ENCODE assay signal across 23 cellular contexts in the genomic region with DNA sequence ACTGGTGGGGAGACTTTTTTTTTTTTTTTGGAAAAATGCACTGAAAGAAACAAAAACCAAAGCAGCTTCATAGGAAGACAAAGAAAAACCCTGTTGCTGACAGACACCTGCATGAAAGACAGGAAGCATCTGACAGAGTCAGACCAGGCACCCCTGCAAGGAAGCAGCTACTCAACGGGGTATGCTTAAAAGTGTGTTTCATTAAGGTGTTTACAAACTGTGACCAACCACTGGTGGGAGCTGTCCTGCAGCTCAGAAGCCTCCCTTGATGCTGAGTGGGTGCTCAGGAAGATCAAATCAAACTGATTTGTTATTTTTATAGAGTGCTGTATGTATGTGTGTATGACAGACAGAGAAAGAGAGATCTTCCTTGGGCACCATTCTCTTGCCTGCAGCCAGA. TPM values are rescaled to one million over a fixed set of nuclear protein-coding genes. Genes with fewer than 3 reads are reported as not detected.
DNase-seq lines count a peak whose midpoint lies in the region; ATAC-seq and TF ChIP-seq lines count a peak whose summit lies in the region.
"Had no signal": no experiment of that assay in that cellular context is flagged by ENCODE, and none has a peak within 500 bp of the region (broad histone marks: within the 10 kb centered on the region; RNA-seq: fewer than 3 reads in every experiment).

No MANE protein-coding gene starts in this region.

- no peaks in the 10 kb centered on the region for H3K9me2 ChIP-seq in OCI-LY7 (ENCODE audit: insufficient read depth, low read length)

- BruUV-seq in OCI-LY7 (replicated peaks; lab: Mats Ljungman, UMichigan), result no TSS peak

- H3K36me3 ChIP-seq in DND-41 (ENCODE audit: insufficient read depth, low read length) (no peaks in the 10 kb centered on the region), OCI-LY7 (ENCODE audit: insufficient read depth, low read length) (no peaks in the 10 kb centered on the region)

- POLR2A ChIA-PET in OCI-LY7 (lab: Charles Lee), result interaction anchor here (0.6 to 0.7 kb wide), 3 partner anchors 18 to 490 kb away, joined by 3 to 4 read pairs (median 4); no protein-coding TSS in a partner anchor

- intact Hi-C loops in OCI-LY7 (cut with micrococcal nuclease; ENCODE audit: unreplicated experiment), result no loop called here

- TF ChIP-seq CTCF in DND-41 (IDR thresholded peaks at IDR 0.05; ENCODE audit: borderline replicate concordance, extremely low read depth, low read length, poor library complexity, severe bottlenecking) (peak; percentile 74), OCI-LY7 (conservative IDR thresholded peaks at IDR 0.05; ENCODE audit: low read length) (peak; percentile 51)

- H3K9me3 ChIP-seq in DND-41 (ENCODE audit: insufficient read depth, low read length, severe bottlenecking), result no peaks in the 10 kb centered on the region
- no peaks in the 10 kb centered on the region for H3K9me3 ChIP-seq in OCI-LY7 (ENCODE audit: low read length)

- CTCF ChIA-PET in OCI-LY7 (lab: Charles Lee; ENCODE audit: unreplicated experiment), result no interaction called here

- no peaks in the 10 kb centered on the region for H3K27me3 ChIP-seq in DND-41 (ENCODE audit: insufficient read depth, low read length, poor library complexity)

- DNase-seq in DND-41 (peak; percentile 72), HT-29 (ENCODE audit: low spot score) (peak; percentile 5), OCI-LY7 (ENCODE audit: low spot score) (peak; percentile 63), iPS-NIHi7 (ENCODE audit: extremely low spot score) (peak; percentile 19), cerebellum (ENCODE audit: low spot score) (no peak), dermis blood vessel endothelial cell (no peak), COLO668 (lab: John Stamatoyannopoulos, UW; ENCODE audit: unreplicated experiment) (no peak)
- DNase-seq: activated CD4-positive, alpha-beta T cell treated with anti-CD3 and anti-CD28 coated beads for 36 hours; activated CD8-positive, alpha-beta memory T cell treated with anti-CD3 and anti-CD28 coated beads, Interleukin-2, amount 10 ng/mL, durations not matched to agents 7 days and 5 days; dorsolateral prefrontal cortex; erythroblast; foreskin melanocyte; MV-4-11; NCI-H1930; NCI-H510A treated with DMSO at 0.1 percent for 48 hours; stimulated activated CD4-positive, alpha-beta T cell treated with anti-CD3 and anti-CD28 coated beads, Interleukin-4, amount 100 ng/mL, for 1 hour; stimulated activated naive CD8-positive, alpha-beta T cell treated with anti-CD3 and anti-CD28 coated beads, Interleukin-15, amount 100 ng/mL, for 72 hours; trophoblast cell had no signal

- H2AFZ ChIP-seq in DND-41 (ENCODE audit: low read depth, low read length) (peak overlapping the region; percentile 58), OCI-LY7 (ENCODE audit: low read length) (peak overlapping the region; percentile 23; the same call in 1 of the 2 replicates)

- peak overlapping the region; percentile 80 for H3K27ac ChIP-seq in DND-41 (ENCODE audit: low read length)
- H3K27ac ChIP-seq in OCI-LY7 (ENCODE audit: low read depth, low read length, poor library complexity, severe bottlenecking), result no peak overlapping the region

- H3K4me1 ChIP-seq in DND-41 (ENCODE audit: insufficient read depth, low read length) (peaks cover 29% of the 10 kb centered on the region), OCI-LY7 (ENCODE audit: insufficient read depth, low read length, poor library complexity, severe bottlenecking) (no peaks in the 10 kb centered on the region)

- H3K79me2 ChIP-seq in DND-41 (ENCODE audit: insufficient read depth, low read length), result no peaks in the 10 kb centered on the region
- H3K79me2 ChIP-seq in OCI-LY7 (ENCODE audit: insufficient read depth, low read depth, low read length), result no peaks in the 10 kb centered on the region

- H4K20me1 ChIP-seq in DND-41 (ENCODE audit: insufficient read depth, low read length), result no peaks in the 10 kb centered on the region
- H4K20me1 ChIP-seq in OCI-LY7 (ENCODE audit: insufficient read depth, low read length), result no peaks in the 10 kb centered on the region

- H3K4me3 ChIP-seq in DND-41 (ENCODE audit: low read depth in 1 of 2, low read length in 2 of 2) (no peak overlapping the region), OCI-LY7 (ENCODE audit: low read depth, low read length, poor library complexity, severe bottlenecking) (no peak overlapping the region)
- H3K4me3 ChIP-seq: dorsolateral prefrontal cortex, smooth muscle cell had no signal

- ATAC-seq in DND-41 (ENCODE audit: insufficient read depth, low read depth) (peak; percentile 96), HG03135 (IDR thresholded peaks at IDR 0.05; ENCODE audit: unreplicated experiment) (no peak)
- ATAC-seq: activated CD4-positive, alpha-beta T cell treated with anti-CD3 and anti-CD28 coated beads for 36 hours; activated CD8-positive, alpha-beta memory T cell treated with anti-CD3 and anti-CD28 coated beads, Interleukin-2, amount 10 ng/mL, durations not matched to agents 7 days and 5 days; left lobe of liver; stimulated activated naive CD8-positive, alpha-beta T cell treated with anti-CD3 and anti-CD28 coated beads, Interleukin-15, amount 100 ng/mL, for 72 hours had no signal

- peak overlapping the region; percentile 42 for H3K9ac ChIP-seq in DND-41 (ENCODE audit: low read depth, low read length)

- peak overlapping the region; percentile 43 for H3K4me2 ChIP-seq in DND-41 (ENCODE audit: insufficient read depth, low read length)
- H3K4me2 ChIP-seq in OCI-LY7 (ENCODE audit: low read length), result no peak overlapping the region
- H3K4me2 ChIP-seq: smooth muscle cell had no signal

RNA-seq across cellular contexts. Expression of gene AGBL1, which starts 34.7 kb away (rescaled TPM):
- not detected in 2 replicates for total RNA-seq in HT-29 (2014; rRNA removed; shearing (Covaris generic))
- not detected in 2 replicates for total RNA-seq in OCI-LY7 (2014; rRNA removed; shearing (Covaris generic))
- total RNA-seq in OCI-LY7 (2022), result not detected in 2 replicates
- 0.91 TPM for total RNA-seq in cerebellum
- total RNA-seq in dermis blood vessel endothelial cell, result not detected in 2 replicates
- total RNA-seq: activated CD8-positive, alpha-beta memory T cell treated with anti-CD3 and anti-CD28 coated beads, Interleukin-2, amount 10 ng/mL, durations not matched to agents 7 days and 5 days; bronchial epithelial cell; H4; left lobe of liver; smooth muscle cell had no signal

Comparison
In these comparisons a context has a peak if more than half of its experiments do, and no peak if none do; other contexts are left out.
1. DNase-seq: peak in DND-41 (single experiment), HT-29 (single experiment), OCI-LY7 (single experiment) and iPS-NIHi7 (single experiment); none in cerebellum (single experiment), dermis blood vessel endothelial cell (single experiment) and COLO668 (single experiment).